10 cellular contexts compared by ENCODE assay signal in genomic region chr17:18920911-18921441, GRCh38. TPM values are rescaled to one million over a fixed set of nuclear protein-coding genes. Genes with fewer than 3 reads are reported as not detected.
A peak's percentile ranks its signal among the peaks of the same experiment; 100 is the strongest.
DNase-seq lines count a peak whose midpoint lies in the region; ATAC-seq and TF ChIP-seq lines count a peak whose summit lies in the region.
"Had no signal": no experiment of that assay in that cellular context is flagged by ENCODE, and none has a peak within 500 bp of the region (broad histone marks: within the 10 kb centered on the region; RNA-seq: fewer than 3 reads in every experiment).

No MANE protein-coding gene starts in this region.

- no peak overlapping the region for H2BK15ac ChIP-seq in mesenchymal stem cell (ENCODE audit: low read depth, poor library complexity, severe bottlenecking)

- peaks cover 40% of the 10 kb centered on the region for H3K36me3 Mint-ChIP-seq in activated T-helper 1 cell treated with anti-CD3 and anti-CD28 coated beads, Interleukin-12 subunit alpha, Interleukin-12 subunit beta, Interleukin-2, Interleukin-4 antibody, amounts not matched to agents 30 ng/mL and 10 ng/mL and 1 ng/mL, durations not matched to agents 14 hours and 24 hours and 36 hours (ENCODE audit: low read depth)

- no peak overlapping the region for H3K4ac ChIP-seq in mesenchymal stem cell (ENCODE audit: low read depth in 1 of 2, low read length in 2 of 2)

- no peak overlapping the region for H2AK5ac ChIP-seq in mesenchymal stem cell (ENCODE audit: low read length, severe bottlenecking)

- H3K9me3 ChIP-seq in HCT116 (ENCODE audit: control insufficient read depth in 1 of 2, insufficient read depth in 1 of 2, low read depth in 1 of 2, low read length in 2 of 2), result no peaks in the 10 kb centered on the region
- H3K9me3 ChIP-seq in mesenchymal stem cell (ENCODE audit: control insufficient read depth, low read length), result no peaks in the 10 kb centered on the region

- no peak overlapping the region for H3K9ac ChIP-seq in HCT116 (ENCODE audit: low read length)
- H3K9ac ChIP-seq in mesenchymal stem cell (ENCODE audit: low read length), result no peak overlapping the region

- no peak overlapping the region for H3K14ac ChIP-seq in mesenchymal stem cell (ENCODE audit: low read length in 2 of 2)

- H3K27ac ChIP-seq in HCT116 (ENCODE audit: low read depth, low read length) (peak overlapping the region; percentile 11; the same call in 1 of the 2 replicates), mesenchymal stem cell (ENCODE audit: low read length, poor library complexity, severe bottlenecking) (peak overlapping the region; percentile 50)

- no TSS peak for BruUV-seq in HCT116 (replicated peaks; lab: Mats Ljungman, UMichigan)

- intact Hi-C loops in HCT116 (cut with micrococcal nuclease), result no loop called here
- intact Hi-C loops in activated T-helper 1 cell treated with anti-CD3 and anti-CD28 coated beads, Interleukin-12 subunit alpha, Interleukin-12 subunit beta, Interleukin-2, Interleukin-4 antibody, amounts not matched to agents 30 ng/mL and 10 ng/mL and 1 ng/mL, durations not matched to agents 14 hours and 24 hours and 36 hours (cut with micrococcal nuclease), result loop anchor here (5.0 kb wide), 2 partner anchors 41 to 739 kb away; partner anchors contain the start of gene ALKBH5

- peak overlapping the region; percentile 32 for H3K4me3 Mint-ChIP-seq in activated T-helper 1 cell treated with anti-CD3 and anti-CD28 coated beads, Interleukin-12 subunit alpha, Interleukin-12 subunit beta, Interleukin-2, Interleukin-4 antibody, amounts not matched to agents 30 ng/mL and 10 ng/mL and 1 ng/mL, durations not matched to agents 14 hours and 24 hours and 36 hours

- peaks cover 56% of the 10 kb centered on the region for H3K4me1 Mint-ChIP-seq in activated T-helper 1 cell treated with anti-CD3 and anti-CD28 coated beads, Interleukin-12 subunit alpha, Interleukin-12 subunit beta, Interleukin-2, Interleukin-4 antibody, amounts not matched to agents 30 ng/mL and 10 ng/mL and 1 ng/mL, durations not matched to agents 14 hours and 24 hours and 36 hours (ENCODE audit: low read depth)

- DNase-seq in EH (ENCODE audit: low read depth) (peak; percentile 40), HCT116 (ENCODE audit: low read depth, low spot score) (no peak), mesenchymal stem cell (peak; percentile 19), DMS153 (lab: John Stamatoyannopoulos, UW) (no peak), midbrain (lab: John Stamatoyannopoulos, UW) (no peak)
- no peak for DNase-seq in activated T-helper 1 cell treated with anti-CD3 and anti-CD28 coated beads, Interleukin-12 subunit alpha, Interleukin-12 subunit beta, Interleukin-2, Interleukin-4 antibody, amounts not matched to agents 30 ng/mL and 10 ng/mL and 1 ng/mL, durations not matched to agents 14 hours and 24 hours and 36 hours (ENCODE audit: low spot score)
- DNase-seq in central memory CD4-positive, alpha-beta T cell, result no peak

- H2BK5ac ChIP-seq in mesenchymal stem cell (ENCODE audit: low read depth, low read length, poor library complexity, severe bottlenecking), result no peak overlapping the region

- WGBS in mesenchymal stem cell, result 35% methylated on average over 5 of the region's 6 CpGs

- ATAC-seq in HCT116 (peak; percentile 52; the same call in 1 of the 2 replicates), GM19351 (IDR thresholded peaks at IDR 0.05; ENCODE audit: unreplicated experiment) (no peak)

- no peak for TF ChIP-seq RAD21 in HCT116 (IDR thresholded peaks at IDR 0.05; ENCODE audit: low read depth)

- H2AFZ ChIP-seq in HCT116 (ENCODE audit: low read depth, low read length, poor library complexity, severe bottlenecking) (no peak overlapping the region), mesenchymal stem cell (ENCODE audit: low read depth, low read length) (no peak overlapping the region)

- 0 out of 2 replicates have a peak, but pooled peaks cover 5% of the 10 kb centered on the region for H3K79me2 ChIP-seq in HCT116 (ENCODE audit: insufficient read depth, low read length)

- POLR2A ChIA-PET in HCT116 (lab: Charles Lee), result no interaction called here

- H3K4me1 ChIP-seq in HCT116 (ENCODE audit: control insufficient read depth in 1 of 2, insufficient read depth in 2 of 2, low read length in 2 of 2) (peaks cover 6 to 10% of the 10 kb centered on the region in 2 experiments; a peak in 2 of 4 replicates), mesenchymal stem cell (ENCODE audit: control insufficient read depth, insufficient read depth, low read depth, low read length) (peaks cover 8% of the 10 kb centered on the region)

- H3K36me3 ChIP-seq in HCT116 (ENCODE audit: control insufficient read depth in 1 of 2, insufficient read depth in 2 of 2, low read length in 2 of 2) (no peaks in the 10 kb centered on the region; a peak in 1 of 4 replicates), mesenchymal stem cell (ENCODE audit: control insufficient read depth in 1 of 2, insufficient read depth in 2 of 2, low read depth in 1 of 2, low read length in 2 of 2) (peaks cover 14 to 18% of the 10 kb centered on the region in 2 experiments)

- no peak overlapping the region for H3K4me3 ChIP-seq in HCT116 (replicated peaks in 1 of 2; ENCODE audit: low read depth in 1 of 2, low read length in 2 of 2)
- H3K4me3 ChIP-seq in mesenchymal stem cell (ENCODE audit: insufficient read depth in 1 of 2, low read depth in 1 of 2, low read length in 2 of 2), result no peak overlapping the region

- CTCF ChIA-PET in HCT116 (lab: Charles Lee), result no interaction called here

- H2BK12ac ChIP-seq in mesenchymal stem cell (ENCODE audit: low read length in 2 of 2), result no peak overlapping the region

- H3K27me3 ChIP-seq in HCT116 (ENCODE audit: insufficient read depth, low read length), result no peaks in the 10 kb centered on the region
- H3K27me3 ChIP-seq in mesenchymal stem cell (ENCODE audit: control insufficient read depth in 1 of 2, insufficient read depth in 1 of 2, low read length in 2 of 2), result no peaks in the 10 kb centered on the region

- H2BK120ac ChIP-seq in mesenchymal stem cell (ENCODE audit: low read depth, low read length), result no peak overlapping the region

- H3K4me2 ChIP-seq in HCT116 (ENCODE audit: low read length), result peak overlapping the region; percentile 2; the same call in 1 of the 2 replicates
- peak overlapping the region; percentile 17 for H3K4me2 ChIP-seq in mesenchymal stem cell (ENCODE audit: low read length, poor library complexity, severe bottlenecking)

- H3K27me3 Mint-ChIP-seq in activated T-helper 1 cell treated with anti-CD3 and anti-CD28 coated beads, Interleukin-12 subunit alpha, Interleukin-12 subunit beta, Interleukin-2, Interleukin-4 antibody, amounts not matched to agents 30 ng/mL and 10 ng/mL and 1 ng/mL, durations not matched to agents 14 hours and 24 hours and 36 hours (ENCODE audit: insufficient read depth), result no peaks in the 10 kb centered on the region

- H3K27ac Mint-ChIP-seq in activated T-helper 1 cell treated with anti-CD3 and anti-CD28 coated beads, Interleukin-12 subunit alpha, Interleukin-12 subunit beta, Interleukin-2, Interleukin-4 antibody, amounts not matched to agents 30 ng/mL and 10 ng/mL and 1 ng/mL, durations not matched to agents 14 hours and 24 hours and 36 hours, result peak overlapping the region; percentile 97

- peaks cover 21% of the 10 kb centered on the region for H3K79me1 ChIP-seq in mesenchymal stem cell (replicated peaks; ENCODE audit: low read length, poor library complexity, severe bottlenecking)

- RAD21 ChIA-PET in HCT116 (lab: Charles Lee; ENCODE audit: low non-redundant PET in 1 of 2, low total read pairs in 2 of 2, uncharacterized antibody in 2 of 2, unreplicated experiment in 2 of 2), result no interaction called here

- no peak for TF ChIP-seq POLR2A in HCT116 (IDR thresholded peaks at IDR 0.05; ENCODE audit: borderline replicate concordance, extremely low read depth, insufficient read depth, insufficient read length)

- TF ChIP-seq CTCF in HCT116 (IDR thresholded peaks at IDR 0.05 in 2 of 3, conservative IDR thresholded peaks at IDR 0.05 in 1 of 3; ENCODE audit: borderline replicate concordance in 1 of 3, insufficient read depth in 1 of 3, low read depth in 2 of 3, low read length in 2 of 3), result no peak

- H3K9me3 Mint-ChIP-seq in activated T-helper 1 cell treated with anti-CD3 and anti-CD28 coated beads, Interleukin-12 subunit alpha, Interleukin-12 subunit beta, Interleukin-2, Interleukin-4 antibody, amounts not matched to agents 30 ng/mL and 10 ng/mL and 1 ng/mL, durations not matched to agents 14 hours and 24 hours and 36 hours, result no peaks in the 10 kb centered on the region

- H4K91ac ChIP-seq in mesenchymal stem cell (ENCODE audit: low read length), result no peak overlapping the region

- no peak overlapping the region for H3K18ac ChIP-seq in mesenchymal stem cell (ENCODE audit: low read depth in 1 of 2, low read length in 2 of 2)

- H3K23ac ChIP-seq in mesenchymal stem cell (ENCODE audit: low read length in 2 of 2), result no peak overlapping the region

- H4K20me1 ChIP-seq in HCT116 (ENCODE audit: insufficient read depth), result no peaks in the 10 kb centered on the region

- H3K9me2 ChIP-seq in HCT116 (ENCODE audit: insufficient read depth), result no peaks in the 10 kb centered on the region

- H4K8ac ChIP-seq in mesenchymal stem cell (ENCODE audit: low read length), result no peak overlapping the region

TF ChIP-seq in HCT116, 20 proteins besides CTCF, POLR2A, EP300 and RAD21:
- TF ChIP-seq YY1 (IDR thresholded peaks at IDR 0.05; ENCODE audit: extremely low read depth, insufficient replicate concordance, low read depth, low read length) (no peak), ZNF274 (IDR thresholded peaks at IDR 0.05; ENCODE audit: low read depth, low read length) (no peak), CBX3 (IDR thresholded peaks at IDR 0.05; ENCODE audit: low read depth) (no peak), SIN3A (IDR thresholded peaks at IDR 0.05; ENCODE audit: low read depth) (no peak), ZFX (IDR thresholded peaks at IDR 0.05) (no peak)

RNA-seq across cellular contexts. Expression of gene SLC5A10, which starts 31.0 kb away (rescaled TPM):
- not detected for total RNA-seq in HCT116 (2021; ENCODE audit: unreplicated experiment)
- 0.09 TPM in 1 of 2 replicates, not detected in the other for polyA plus RNA-seq in HCT116 (2012)
- not detected in 2 replicates for total RNA-seq in activated T-helper 1 cell treated with anti-CD3 and anti-CD28 coated beads, Interleukin-12 subunit alpha, Interleukin-12 subunit beta, Interleukin-2, Interleukin-4 antibody, amounts not matched to agents 30 ng/mL and 10 ng/mL and 1 ng/mL, durations not matched to agents 14 hours and 24 hours and 36 hours
- 0.03 TPM for polyA plus RNA-seq in mesenchymal stem cell (2013, experiment 1 of 2)
- polyA plus RNA-seq in mesenchymal stem cell (2013, experiment 2 of 2), result not detected
- total RNA-seq: myocyte; T-helper 2 cell treated with Interferon-gamma antibody and Interleukin-4, amounts not matched to agents 100 ng/mL and 5 ng/mL, for 36 hours had no signal

Comparison
In these comparisons a context has a peak if more than half of its experiments do, and no peak if none do; other contexts are left out.
1. DNase-seq: peak in EH (single experiment) and mesenchymal stem cell (single experiment); none in HCT116 (single experiment), activated T-helper 1 cell treated with anti-CD3 and anti-CD28 coated beads, Interleukin-12 subunit alpha, Interleukin-12 subunit beta, Interleukin-2, Interleukin-4 antibody, amounts not matched to agents 30 ng/mL and 10 ng/mL and 1 ng/mL, durations not matched to agents 14 hours and 24 hours and 36 hours (single experiment), DMS153 (single experiment), central memory CD4-positive, alpha-beta T cell (single experiment) and midbrain (single experiment).